8 cellular contexts compared by ENCODE assay signal in genomic region chr10:29734980-29735627, GRCh38.
DNase-seq lines count a peak whose midpoint lies in the region; ATAC-seq lines count a peak whose summit lies in the region.

No MANE protein-coding gene starts in this region.

- H3K4me3 ChIP-seq in adipocyte (ENCODE audit: low read length) (peak overlapping the region; percentile 94), right cardiac atrium (ENCODE audit: low read length) (peak overlapping the region; percentile 81)

- under 1% methylated on average over 77 of the region's 77 CpGs for WGBS in right cardiac atrium

- ATAC-seq in GM18907 (IDR thresholded peaks at IDR 0.05; ENCODE audit: unreplicated experiment) (peak; percentile 50), HG03135 (IDR thresholded peaks at IDR 0.05; ENCODE audit: unreplicated experiment) (peak; percentile 56), right cardiac atrium (peak; percentile 74 to 75), sciatic nerve (peak; percentile 41)

- H3K27me3 ChIP-seq in adipocyte (replicated peaks; ENCODE audit: control insufficient read depth, insufficient read depth, low read length) (no peaks in the 10 kb centered on the region), right cardiac atrium (ENCODE audit: control insufficient read depth, insufficient read depth) (no peaks in the 10 kb centered on the region)

- intact Hi-C loops in right cardiac atrium (cut with DNase I): loop anchor here (5.0 to 10.0 kb wide), 6 partner anchors 90 to 200 kb away; partner anchors contain the start of gene SVIL (in 1 of the 4)
- intact Hi-C loops in sciatic nerve (cut with DNase I): no loop called here

- H3K36me3 ChIP-seq in adipocyte (ENCODE audit: control insufficient read depth, insufficient read depth, low read length, severe bottlenecking): peaks cover 1% of the 10 kb centered on the region

- H3K9me3 ChIP-seq in adipocyte (ENCODE audit: control insufficient read depth, low read length) (no peaks in the 10 kb centered on the region), right cardiac atrium (ENCODE audit: control insufficient read depth, low read length) (no peaks in the 10 kb centered on the region)

- peak overlapping the region; percentile 94 for H3K9ac ChIP-seq in adipocyte (ENCODE audit: low read length)

- DNase-seq in AG08395 (ENCODE audit: low spot score): peak; percentile 53
- DNase-seq in SK-N-DZ (ENCODE audit: low spot score): peak; percentile 36
- peak; percentile 67 for DNase-seq in adipocyte (ENCODE audit: low read depth)
- DNase-seq in right cardiac atrium: peak; percentile 81 to 91 (median 90)
- DNase-seq in sciatic nerve (ENCODE audit: low spot score): peak; percentile 81
- no peak for DNase-seq in medulla oblongata (ENCODE audit: extremely low spot score)

- H3K4me1 ChIP-seq in adipocyte (ENCODE audit: control insufficient read depth, insufficient read depth, low read length) (peaks cover 19% of the 10 kb centered on the region), right cardiac atrium (ENCODE audit: control insufficient read depth, insufficient read depth, low read length) (no peaks in the 10 kb centered on the region)

- peak overlapping the region; percentile 72 for H3K27ac ChIP-seq in right cardiac atrium (ENCODE audit: low read length)
